In the genomic region with DNA sequence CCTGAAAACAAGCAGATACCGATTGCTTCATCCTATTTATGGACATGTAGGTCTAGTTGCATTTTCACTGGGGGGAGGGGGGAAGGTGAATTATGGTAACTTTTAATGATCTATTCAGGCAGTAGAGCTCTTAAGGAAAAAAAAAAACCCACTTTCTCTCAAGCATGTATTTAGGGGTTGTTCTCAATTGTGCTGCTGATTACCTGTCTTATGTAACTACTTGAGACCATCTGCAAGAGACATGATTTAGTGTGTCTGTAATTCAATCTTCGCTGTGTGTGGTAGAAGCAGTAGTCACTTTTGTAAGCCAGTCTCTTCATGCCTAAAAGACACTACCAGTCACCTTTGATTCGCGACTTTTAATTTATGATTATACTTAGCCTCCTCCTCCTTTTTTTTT, we compare ENCODE assay signal across 13 cellular contexts. TPM values are rescaled to one million over a fixed set of nuclear protein-coding genes. Genes with fewer than 3 reads are reported as not detected.
DNase-seq lines count a peak whose midpoint lies in the region; ATAC-seq and TF ChIP-seq lines count a peak whose summit lies in the region.
"Had no signal": no experiment of that assay in that cellular context is flagged by ENCODE, and none has a peak within 500 bp of the region (broad histone marks: within the 10 kb centered on the region; RNA-seq: fewer than 3 reads in every experiment).

No MANE protein-coding gene starts in this region.

- H3K9me3 ChIP-seq in thymus (ENCODE audit: control insufficient read depth), result no peaks in the 10 kb centered on the region
- H3K9me3 ChIP-seq: left lung had no signal

- intact Hi-C loops in activated naive CD4-positive, alpha-beta T cell treated with anti-CD3 and anti-CD28 coated beads for 36 hours (cut with micrococcal nuclease), result no loop called here

- no peak for TF ChIP-seq CTCF in glutamatergic neuron (IDR thresholded peaks at IDR 0.05; ENCODE audit: partially characterized antibody, unreplicated experiment)
- no peak for TF ChIP-seq CTCF in GM10266 (IDR thresholded peaks at IDR 0.05; ENCODE audit: control insufficient read depth, insufficient read depth, low read depth, missing control alignments)

- peaks cover 2% of the 10 kb centered on the region for H3K4me1 ChIP-seq in thymus (ENCODE audit: control insufficient read depth, insufficient read depth, low read length)

- peaks cover 64% of the 10 kb centered on the region for H3K36me3 ChIP-seq in thymus (ENCODE audit: control insufficient read depth, insufficient read depth)

- H3K27ac ChIP-seq in thymus (ENCODE audit: low read depth), result peak overlapping the region; percentile 31

- no peaks in the 10 kb centered on the region for H3K27me3 ChIP-seq in thymus (ENCODE audit: control insufficient read depth, insufficient read depth)
- H3K27me3 ChIP-seq: left lung had no signal

- H3K4me3 Mint-ChIP-seq in activated naive CD4-positive, alpha-beta T cell treated with anti-CD3 and anti-CD28 coated beads for 36 hours, result no peak overlapping the region
- H3K4me3 Mint-ChIP-seq in effector memory CD8-positive, alpha-beta T cell, result peak overlapping the region in 1 of 2 donors; percentile 12
- H3K4me3 Mint-ChIP-seq in glutamatergic neuron (ENCODE audit: unreplicated experiment), result no peak overlapping the region

- peaks cover 61% of the 10 kb centered on the region for H3K4me1 Mint-ChIP-seq in activated naive CD4-positive, alpha-beta T cell treated with anti-CD3 and anti-CD28 coated beads for 36 hours (ENCODE audit: low read depth)
- peaks cover 37 to 62% of the 10 kb centered on the region in 2 donors for H3K4me1 Mint-ChIP-seq in effector memory CD8-positive, alpha-beta T cell (ENCODE audit: low read depth in 2 of 2)
- H3K4me1 Mint-ChIP-seq in glutamatergic neuron (ENCODE audit: low read depth, unreplicated experiment), result peaks cover 19% of the 10 kb centered on the region

- peaks cover 47% of the 10 kb centered on the region for H3K36me3 Mint-ChIP-seq in activated naive CD4-positive, alpha-beta T cell treated with anti-CD3 and anti-CD28 coated beads for 36 hours (ENCODE audit: low read depth)
- peaks cover 89% of the 10 kb centered on the region for H3K36me3 Mint-ChIP-seq in effector memory CD8-positive, alpha-beta T cell (ENCODE audit: insufficient read depth)
- H3K36me3 Mint-ChIP-seq in glutamatergic neuron (ENCODE audit: unreplicated experiment), result peaks cover 11% of the 10 kb centered on the region

- no peak for ATAC-seq in effector memory CD8-positive, alpha-beta T cell (replicated peaks)
- ATAC-seq: left lung had no signal

- H3K9me3 Mint-ChIP-seq in activated naive CD4-positive, alpha-beta T cell treated with anti-CD3 and anti-CD28 coated beads for 36 hours, result no peaks in the 10 kb centered on the region
- H3K9me3 Mint-ChIP-seq in effector memory CD8-positive, alpha-beta T cell, result no peaks in the 10 kb centered on the region
- no peaks in the 10 kb centered on the region for H3K9me3 Mint-ChIP-seq in glutamatergic neuron (ENCODE audit: unreplicated experiment)

- no peaks in the 10 kb centered on the region for H3K27me3 Mint-ChIP-seq in activated naive CD4-positive, alpha-beta T cell treated with anti-CD3 and anti-CD28 coated beads for 36 hours (ENCODE audit: low read depth)
- H3K27me3 Mint-ChIP-seq in effector memory CD8-positive, alpha-beta T cell, result no peaks in the 10 kb centered on the region
- no peaks in the 10 kb centered on the region for H3K27me3 Mint-ChIP-seq in glutamatergic neuron (ENCODE audit: unreplicated experiment)

- CTCF ChIA-PET in activated naive CD4-positive, alpha-beta T cell treated with anti-CD3 and anti-CD28 coated beads for 36 hours (lab: Charles Lee), result interaction anchor here (0.7 to 1.6 kb wide), 3 partner anchors 22 to 292 kb away, joined by 3 to 8 read pairs (median 6); no protein-coding TSS in a partner anchor

- no peak for DNase-seq in activated naive CD4-positive, alpha-beta T cell treated with anti-CD3 and anti-CD28 coated beads for 36 hours
- DNase-seq in activated naive CD4-positive, alpha-beta T cell treated with anti-CD3 and anti-CD28 coated beads, Interleukin-2, amount 50 U/mL, for 16 hours, result no peak
- DNase-seq in NCI-H446 treated with DMSO at 0.1 percent for 48 hours (lab: John Stamatoyannopoulos, UW) (peak; percentile 58), NOMO-1 treated with DMSO at 0.1 percent for 48 hours (lab: John Stamatoyannopoulos, UW; ENCODE audit: unreplicated experiment) (no peak), glutamatergic neuron (no peak), GM10266 (ENCODE audit: extremely low spot score) (no peak)
- no peak for DNase-seq in effector memory CD8-positive, alpha-beta T cell
- DNase-seq: activated CD4-positive, alpha-beta T cell treated with anti-CD3 and anti-CD28 coated beads, Interleukin-2, amount 50 U/mL, for 4 hours; effector CD4-positive, alpha-beta T cell; left lung; occipital lobe; SW 1271 had no signal

- WGBS in thymus, result 93% methylated on average over 4 of the region's 4 CpGs

- H3K4me3 ChIP-seq in thymus (ENCODE audit: low read length), result no peak overlapping the region
- H3K4me3 ChIP-seq: left lung had no signal

- peak overlapping the region; percentile 32 for H3K27ac Mint-ChIP-seq in activated naive CD4-positive, alpha-beta T cell treated with anti-CD3 and anti-CD28 coated beads for 36 hours
- H3K27ac Mint-ChIP-seq in effector memory CD8-positive, alpha-beta T cell, result peak overlapping the region; percentile 85 to 87
- H3K27ac Mint-ChIP-seq in glutamatergic neuron (ENCODE audit: unreplicated experiment), result no peak overlapping the region

RNA-seq across cellular contexts. Expression of gene CALM1, which starts 8.9 kb away (rescaled TPM):
- total RNA-seq in activated naive CD4-positive, alpha-beta T cell treated with anti-CD3 and anti-CD28 coated beads for 36 hours, result 100 to 1,000 TPM; 404 to 409 TPM
- polyA plus RNA-seq in thymus, result 302 TPM
- 590 TPM for total RNA-seq in glutamatergic neuron (ENCODE audit: unreplicated experiment)
